ENCODE assay signal across 21 cellular contexts in genomic region chr4:89319756-89320155, GRCh38. TPM values are rescaled to one million over a fixed set of nuclear protein-coding genes. Genes with fewer than 3 reads are reported as not detected.
A peak's percentile ranks its signal among the peaks of the same experiment; 100 is the strongest.
DNase-seq lines count a peak whose midpoint lies in the region; ATAC-seq, FAIRE-seq and TF ChIP-seq lines count a peak whose summit lies in the region.
"Had no signal": no experiment of that assay in that cellular context is flagged by ENCODE, and none has a peak within 500 bp of the region (broad histone marks: within the 10 kb centered on the region; RNA-seq: fewer than 3 reads in every experiment).

No MANE protein-coding gene starts in this region.

- H4K20me1 ChIP-seq in astrocyte (ENCODE audit: insufficient read depth, low read length), result no peaks in the 10 kb centered on the region

- no peaks in the 10 kb centered on the region for H3K27me3 Mint-ChIP-seq in astrocyte (ENCODE audit: low read depth, unreplicated experiment)
- no peaks in the 10 kb centered on the region for H3K27me3 Mint-ChIP-seq in activated T-helper 17 cell treated with anti-CD3 and anti-CD28 coated beads, Interleukin-2, amount 50 U/mL, for 72 hours
- H3K27me3 Mint-ChIP-seq: CD4-positive, CD25-positive, alpha-beta regulatory T cell; CD8-positive, alpha-beta memory T cell had no signal

- no peaks in the 10 kb centered on the region for H3K79me2 ChIP-seq in astrocyte (ENCODE audit: insufficient read depth, low read length)

- no peak for FAIRE-seq in astrocyte (lab: Jason Lieb, UNC)
- FAIRE-seq: A204.1, G401.6, GM12891, GM18507, HepG2 had no signal

- no peak overlapping the region for H3K9ac ChIP-seq in astrocyte (ENCODE audit: low read length)

- no peaks in the 10 kb centered on the region for H3K36me3 Mint-ChIP-seq in astrocyte (ENCODE audit: low read depth, unreplicated experiment)
- H3K36me3 Mint-ChIP-seq in activated T-helper 17 cell treated with anti-CD3 and anti-CD28 coated beads, Interleukin-2, amount 50 U/mL, for 72 hours (ENCODE audit: low read depth), result no peaks in the 10 kb centered on the region
- H3K36me3 Mint-ChIP-seq: CD4-positive, CD25-positive, alpha-beta regulatory T cell; CD8-positive, alpha-beta memory T cell had no signal

- H3K4me3 ChIP-seq in HEK293 (ENCODE audit: low read depth, low read length), result no peak overlapping the region
- H3K4me3 ChIP-seq in astrocyte (ENCODE audit: insufficient read depth, low read depth, low read length), result no peak overlapping the region
- H3K4me3 ChIP-seq: HAP-1 had no signal

- H3K4me2 ChIP-seq in astrocyte (ENCODE audit: low read length), result no peak overlapping the region

- DNase-seq in NCI-H226 (peak; percentile 62), astrocyte (ENCODE audit: low read depth) (peak; percentile 22), kidney tubule cell (ENCODE audit: low spot score) (peak; percentile 43), GM13977 (ENCODE audit: low spot score) (no peak)
- DNase-seq: ACHN; BE2C; C1 segment of cervical spinal cord; CD4-positive, CD25-positive, alpha-beta regulatory T cell; CD8-positive, alpha-beta memory T cell; COR-L47; KBM-7 had no signal

- ATAC-seq in HG03108 (IDR thresholded peaks at IDR 0.05; ENCODE audit: unreplicated experiment), result no peak
- ATAC-seq in activated T-helper 17 cell treated with anti-CD3 and anti-CD28 coated beads, Interleukin-2, amount 50 U/mL, for 72 hours (replicated peaks), result no peak
- ATAC-seq: HepG2 had no signal

- no peak overlapping the region for H3K27ac ChIP-seq in HEK293 (ENCODE audit: extremely low read depth, low read depth, low read length)
- H3K27ac ChIP-seq in astrocyte (ENCODE audit: low read depth, low read length), result no peak overlapping the region

- H3K27me3 ChIP-seq in astrocyte (ENCODE audit: insufficient read depth, low read length), result no peaks in the 10 kb centered on the region

- no peaks in the 10 kb centered on the region for H3K4me1 ChIP-seq in HEK293 (ENCODE audit: control insufficient read depth, insufficient read depth, low read length)
- no peaks in the 10 kb centered on the region for H3K4me1 ChIP-seq in astrocyte (ENCODE audit: insufficient read depth, low read length)
- H3K4me1 ChIP-seq: BE2C, HAP-1 had no signal

- in situ Hi-C loops in GM13977 (cut with MboI; ENCODE audit: low pct_unique_long_range_greater_than_20kb, low sequenced_read_pairs, unreplicated experiment), result no loop called here

- POLR2A ChIA-PET in HEK293 (lab: Yijun Ruan, JAX), result no interaction called here

- H2AFZ ChIP-seq in astrocyte (ENCODE audit: low read depth, low read length), result no peak overlapping the region

- H3K9me3 Mint-ChIP-seq in astrocyte (ENCODE audit: unreplicated experiment), result no peaks in the 10 kb centered on the region
- H3K9me3 Mint-ChIP-seq in activated T-helper 17 cell treated with anti-CD3 and anti-CD28 coated beads, Interleukin-2, amount 50 U/mL, for 72 hours, result peaks cover 5% of the 10 kb centered on the region
- H3K9me3 Mint-ChIP-seq: CD4-positive, CD25-positive, alpha-beta regulatory T cell; CD8-positive, alpha-beta memory T cell; IgD-negative memory B cell had no signal

- H3K27ac Mint-ChIP-seq in astrocyte (ENCODE audit: unreplicated experiment), result no peak overlapping the region
- no peak overlapping the region for H3K27ac Mint-ChIP-seq in activated T-helper 17 cell treated with anti-CD3 and anti-CD28 coated beads, Interleukin-2, amount 50 U/mL, for 72 hours
- H3K27ac Mint-ChIP-seq: IgD-negative memory B cell had no signal

- H3K4me3 Mint-ChIP-seq in astrocyte (ENCODE audit: unreplicated experiment), result no peak overlapping the region
- H3K4me3 Mint-ChIP-seq in activated T-helper 17 cell treated with anti-CD3 and anti-CD28 coated beads, Interleukin-2, amount 50 U/mL, for 72 hours, result no peak overlapping the region
- H3K4me3 Mint-ChIP-seq: CD8-positive, alpha-beta memory T cell; IgD-negative memory B cell had no signal

- peaks cover 40% of the 10 kb centered on the region for H3K4me1 Mint-ChIP-seq in astrocyte (ENCODE audit: low read depth, unreplicated experiment)
- peaks cover 39% of the 10 kb centered on the region for H3K4me1 Mint-ChIP-seq in activated T-helper 17 cell treated with anti-CD3 and anti-CD28 coated beads, Interleukin-2, amount 50 U/mL, for 72 hours

- CTCF ChIA-PET in HEK293 (lab: Yijun Ruan, JAX), result no interaction called here

- H3K9me3 ChIP-seq in HEK293 (ENCODE audit: control insufficient read depth, insufficient read depth, low read depth, low read length) (no peaks in the 10 kb centered on the region), astrocyte (ENCODE audit: insufficient read depth, low read depth, low read length) (no peaks in the 10 kb centered on the region)
- H3K9me3 ChIP-seq: BE2C, HAP-1 had no signal

- TF ChIP-seq CTCF in HEK293 (tag by site-specific recombination; IDR thresholded peaks at IDR 0.05) (no peak), astrocyte (IDR thresholded peaks at IDR 0.05; ENCODE audit: insufficient read depth, low read depth, low read length) (no peak), GM13977 (IDR thresholded peaks at IDR 0.05; ENCODE audit: extremely low read depth, insufficient read depth, missing control alignments) (no peak)

- H3K36me3 ChIP-seq in HEK293 (ENCODE audit: control insufficient read depth in 2 of 2, insufficient read depth in 1 of 2, low read length in 2 of 2), result no peaks in the 10 kb centered on the region
- H3K36me3 ChIP-seq in astrocyte (ENCODE audit: insufficient read depth, low read length), result no peaks in the 10 kb centered on the region
- H3K36me3 ChIP-seq: BE2C, HAP-1 had no signal

TF ChIP-seq in HEK293, 187 proteins besides CTCF, POLR2A, EP300 and RAD21:
- TF ChIP-seq MZF1 (tag by site-specific recombination; IDR thresholded peaks at IDR 0.05; ENCODE audit: borderline replicate concordance), result 0 out of 2 replicates have a peak, but pooled peaks have one; percentile 28
- no peak for TF ChIP-seq ZNF132 (tag by site-specific recombination; IDR thresholded peaks at IDR 0.05; ENCODE audit: borderline replicate concordance)

RNA-seq across cellular contexts. Expression of gene GPRIN3, which starts 12.2 kb away (rescaled TPM):
- total RNA-seq in astrocyte, result 2.6 and 6.9 TPM in 2 replicates
- 10 to 100 TPM; 43.5 to 69.7 TPM for total RNA-seq in activated T-helper 17 cell treated with anti-CD3 and anti-CD28 coated beads, Interleukin-2, amount 50 U/mL, for 72 hours
- total RNA-seq: HepG2 had no signal
